1 cellular context compared by ENCODE assay signal in the genomic region with DNA sequence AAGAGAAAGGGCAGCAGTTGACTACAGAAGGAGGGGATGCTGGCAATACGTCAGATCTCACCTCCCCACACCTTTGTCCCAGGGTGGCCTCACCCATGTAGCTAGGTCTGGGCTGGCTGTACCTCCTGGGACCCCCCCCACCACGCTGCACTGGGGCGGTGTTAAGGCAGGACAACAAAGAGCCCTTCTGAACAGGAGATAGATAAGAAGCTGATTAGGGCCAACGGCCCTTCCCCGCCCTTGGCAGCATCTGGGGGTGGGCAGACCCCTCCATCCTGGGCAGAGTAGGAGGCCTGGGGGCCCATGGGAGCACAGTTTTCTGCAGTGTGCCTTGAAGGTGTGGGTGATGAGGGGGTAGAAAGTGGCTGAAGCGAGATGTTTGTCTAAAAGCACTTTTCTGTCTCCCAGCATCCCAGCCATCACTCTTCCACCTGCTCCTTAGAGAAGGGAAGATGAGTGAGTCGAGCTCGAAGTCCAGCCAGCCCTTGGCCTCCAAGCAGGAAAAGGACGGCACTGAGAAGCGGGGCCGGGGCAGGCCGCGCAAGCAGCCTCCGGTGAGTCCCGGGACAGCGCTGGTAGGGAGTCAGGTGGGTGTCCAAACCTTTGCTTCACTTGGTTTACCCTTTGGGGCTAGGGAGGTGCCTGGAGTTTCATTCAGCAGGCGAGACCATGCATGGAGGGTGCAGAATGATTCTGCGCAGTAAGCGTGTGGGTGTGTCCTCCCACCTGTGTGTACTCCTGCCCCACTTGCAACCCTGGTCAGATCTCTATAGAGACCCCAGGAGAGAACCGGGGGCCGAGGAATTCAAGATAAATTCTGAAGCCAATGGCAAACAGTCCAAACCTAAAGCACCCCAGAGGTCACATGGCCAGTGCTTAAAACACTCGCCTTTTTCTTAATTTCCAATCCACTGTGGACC.
TF ChIP-seq lines count a peak whose summit lies in the region.

No MANE protein-coding gene starts in this region.

TF ChIP-seq in H1, 55 proteins besides CTCF, POLR2A, EP300 and RAD21:
- TF ChIP-seq, protein P1, sequence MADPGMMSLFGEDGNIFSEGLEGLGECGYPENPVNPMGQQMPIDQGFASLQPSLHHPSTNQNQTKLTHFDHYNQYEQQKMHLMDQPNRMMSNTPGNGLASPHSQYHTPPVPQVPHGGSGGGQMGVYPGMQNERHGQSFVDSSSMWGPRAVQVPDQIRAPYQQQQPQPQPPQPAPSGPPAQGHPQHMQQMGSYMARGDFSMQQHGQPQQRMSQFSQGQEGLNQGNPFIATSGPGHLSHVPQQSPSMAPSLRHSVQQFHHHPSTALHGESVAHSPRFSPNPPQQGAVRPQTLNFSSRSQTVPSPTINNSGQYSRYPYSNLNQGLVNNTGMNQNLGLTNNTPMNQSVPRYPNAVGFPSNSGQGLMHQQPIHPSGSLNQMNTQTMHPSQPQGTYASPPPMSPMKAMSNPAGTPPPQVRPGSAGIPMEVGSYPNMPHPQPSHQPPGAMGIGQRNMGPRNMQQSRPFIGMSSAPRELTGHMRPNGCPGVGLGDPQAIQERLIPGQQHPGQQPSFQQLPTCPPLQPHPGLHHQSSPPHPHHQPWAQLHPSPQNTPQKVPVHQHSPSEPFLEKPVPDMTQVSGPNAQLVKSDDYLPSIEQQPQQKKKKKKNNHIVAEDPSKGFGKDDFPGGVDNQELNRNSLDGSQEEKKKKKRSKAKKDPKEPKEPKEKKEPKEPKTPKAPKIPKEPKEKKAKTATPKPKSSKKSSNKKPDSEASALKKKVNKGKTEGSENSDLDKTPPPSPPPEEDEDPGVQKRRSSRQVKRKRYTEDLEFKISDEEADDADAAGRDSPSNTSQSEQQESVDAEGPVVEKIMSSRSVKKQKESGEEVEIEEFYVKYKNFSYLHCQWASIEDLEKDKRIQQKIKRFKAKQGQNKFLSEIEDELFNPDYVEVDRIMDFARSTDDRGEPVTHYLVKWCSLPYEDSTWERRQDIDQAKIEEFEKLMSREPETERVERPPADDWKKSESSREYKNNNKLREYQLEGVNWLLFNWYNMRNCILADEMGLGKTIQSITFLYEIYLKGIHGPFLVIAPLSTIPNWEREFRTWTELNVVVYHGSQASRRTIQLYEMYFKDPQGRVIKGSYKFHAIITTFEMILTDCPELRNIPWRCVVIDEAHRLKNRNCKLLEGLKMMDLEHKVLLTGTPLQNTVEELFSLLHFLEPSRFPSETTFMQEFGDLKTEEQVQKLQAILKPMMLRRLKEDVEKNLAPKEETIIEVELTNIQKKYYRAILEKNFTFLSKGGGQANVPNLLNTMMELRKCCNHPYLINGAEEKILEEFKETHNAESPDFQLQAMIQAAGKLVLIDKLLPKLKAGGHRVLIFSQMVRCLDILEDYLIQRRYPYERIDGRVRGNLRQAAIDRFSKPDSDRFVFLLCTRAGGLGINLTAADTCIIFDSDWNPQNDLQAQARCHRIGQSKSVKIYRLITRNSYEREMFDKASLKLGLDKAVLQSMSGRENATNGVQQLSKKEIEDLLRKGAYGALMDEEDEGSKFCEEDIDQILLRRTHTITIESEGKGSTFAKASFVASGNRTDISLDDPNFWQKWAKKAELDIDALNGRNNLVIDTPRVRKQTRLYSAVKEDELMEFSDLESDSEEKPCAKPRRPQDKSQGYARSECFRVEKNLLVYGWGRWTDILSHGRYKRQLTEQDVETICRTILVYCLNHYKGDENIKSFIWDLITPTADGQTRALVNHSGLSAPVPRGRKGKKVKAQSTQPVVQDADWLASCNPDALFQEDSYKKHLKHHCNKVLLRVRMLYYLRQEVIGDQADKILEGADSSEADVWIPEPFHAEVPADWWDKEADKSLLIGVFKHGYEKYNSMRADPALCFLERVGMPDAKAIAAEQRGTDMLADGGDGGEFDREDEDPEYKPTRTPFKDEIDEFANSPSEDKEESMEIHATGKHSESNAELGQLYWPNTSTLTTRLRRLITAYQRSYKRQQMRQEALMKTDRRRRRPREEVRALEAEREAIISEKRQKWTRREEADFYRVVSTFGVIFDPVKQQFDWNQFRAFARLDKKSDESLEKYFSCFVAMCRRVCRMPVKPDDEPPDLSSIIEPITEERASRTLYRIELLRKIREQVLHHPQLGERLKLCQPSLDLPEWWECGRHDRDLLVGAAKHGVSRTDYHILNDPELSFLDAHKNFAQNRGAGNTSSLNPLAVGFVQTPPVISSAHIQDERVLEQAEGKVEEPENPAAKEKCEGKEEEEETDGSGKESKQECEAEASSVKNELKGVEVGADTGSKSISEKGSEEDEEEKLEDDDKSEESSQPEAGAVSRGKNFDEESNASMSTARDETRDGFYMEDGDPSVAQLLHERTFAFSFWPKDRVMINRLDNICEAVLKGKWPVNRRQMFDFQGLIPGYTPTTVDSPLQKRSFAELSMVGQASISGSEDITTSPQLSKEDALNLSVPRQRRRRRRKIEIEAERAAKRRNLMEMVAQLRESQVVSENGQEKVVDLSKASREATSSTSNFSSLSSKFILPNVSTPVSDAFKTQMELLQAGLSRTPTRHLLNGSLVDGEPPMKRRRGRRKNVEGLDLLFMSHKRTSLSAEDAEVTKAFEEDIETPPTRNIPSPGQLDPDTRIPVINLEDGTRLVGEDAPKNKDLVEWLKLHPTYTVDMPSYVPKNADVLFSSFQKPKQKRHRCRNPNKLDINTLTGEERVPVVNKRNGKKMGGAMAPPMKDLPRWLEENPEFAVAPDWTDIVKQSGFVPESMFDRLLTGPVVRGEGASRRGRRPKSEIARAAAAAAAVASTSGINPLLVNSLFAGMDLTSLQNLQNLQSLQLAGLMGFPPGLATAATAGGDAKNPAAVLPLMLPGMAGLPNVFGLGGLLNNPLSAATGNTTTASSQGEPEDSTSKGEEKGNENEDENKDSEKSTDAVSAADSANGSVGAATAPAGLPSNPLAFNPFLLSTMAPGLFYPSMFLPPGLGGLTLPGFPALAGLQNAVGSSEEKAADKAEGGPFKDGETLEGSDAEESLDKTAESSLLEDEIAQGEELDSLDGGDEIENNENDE (IDR thresholded peaks at IDR 0.05; ENCODE audit: insufficient replicate concordance, low read length) = no peak
- TF ChIP-seq TEAD4 (IDR thresholded peaks at IDR 0.05; ENCODE audit: low read depth, low read length) (no peak), CHD1 (IDR thresholded peaks at IDR 0.05; ENCODE audit: low read depth, low read length) (no peak), BACH1 (IDR thresholded peaks at IDR 0.05; ENCODE audit: low read length) (no peak), POLR2AphosphoS5 (IDR thresholded peaks at IDR 0.05; ENCODE audit: low read depth, low read length) (peak; percentile 60; the same call in 1 of the 2 replicates), MAX (IDR thresholded peaks at IDR 0.05) (no peak), E2F6 (IDR thresholded peaks at IDR 0.05) (no peak), CBX8 (IDR thresholded peaks at IDR 0.05; ENCODE audit: borderline replicate concordance, low read depth, low read length) (no peak)
